1 cellular context compared by ENCODE assay signal in the genomic region with DNA sequence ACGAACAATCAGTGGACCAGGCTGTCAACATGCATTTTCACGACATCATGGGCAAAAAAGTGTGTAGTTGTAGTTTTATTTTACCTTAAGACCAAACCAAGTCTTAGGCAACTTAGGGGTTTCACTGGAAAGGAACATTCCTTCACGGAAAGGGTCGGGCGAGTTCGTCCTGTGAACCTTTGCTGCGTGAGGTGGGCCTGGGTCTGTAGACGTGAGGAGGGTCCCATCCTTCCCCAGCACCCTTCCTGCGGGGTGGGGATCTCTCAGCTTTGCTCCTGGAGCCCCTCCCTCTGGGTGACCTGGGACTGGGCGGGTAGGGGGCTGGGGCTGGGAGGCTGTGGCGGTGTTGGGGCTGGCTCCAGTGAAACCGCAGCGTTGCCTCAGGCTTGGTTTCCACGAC.
A peak's percentile ranks its signal among the peaks of the same experiment; 100 is the strongest.
TF ChIP-seq lines count a peak whose summit lies in the region.

No MANE protein-coding gene starts in this region.

TF ChIP-seq in K562, 482 proteins besides CTCF, POLR2A, EP300 and RAD21:
- TF ChIP-seq, protein P1, sequence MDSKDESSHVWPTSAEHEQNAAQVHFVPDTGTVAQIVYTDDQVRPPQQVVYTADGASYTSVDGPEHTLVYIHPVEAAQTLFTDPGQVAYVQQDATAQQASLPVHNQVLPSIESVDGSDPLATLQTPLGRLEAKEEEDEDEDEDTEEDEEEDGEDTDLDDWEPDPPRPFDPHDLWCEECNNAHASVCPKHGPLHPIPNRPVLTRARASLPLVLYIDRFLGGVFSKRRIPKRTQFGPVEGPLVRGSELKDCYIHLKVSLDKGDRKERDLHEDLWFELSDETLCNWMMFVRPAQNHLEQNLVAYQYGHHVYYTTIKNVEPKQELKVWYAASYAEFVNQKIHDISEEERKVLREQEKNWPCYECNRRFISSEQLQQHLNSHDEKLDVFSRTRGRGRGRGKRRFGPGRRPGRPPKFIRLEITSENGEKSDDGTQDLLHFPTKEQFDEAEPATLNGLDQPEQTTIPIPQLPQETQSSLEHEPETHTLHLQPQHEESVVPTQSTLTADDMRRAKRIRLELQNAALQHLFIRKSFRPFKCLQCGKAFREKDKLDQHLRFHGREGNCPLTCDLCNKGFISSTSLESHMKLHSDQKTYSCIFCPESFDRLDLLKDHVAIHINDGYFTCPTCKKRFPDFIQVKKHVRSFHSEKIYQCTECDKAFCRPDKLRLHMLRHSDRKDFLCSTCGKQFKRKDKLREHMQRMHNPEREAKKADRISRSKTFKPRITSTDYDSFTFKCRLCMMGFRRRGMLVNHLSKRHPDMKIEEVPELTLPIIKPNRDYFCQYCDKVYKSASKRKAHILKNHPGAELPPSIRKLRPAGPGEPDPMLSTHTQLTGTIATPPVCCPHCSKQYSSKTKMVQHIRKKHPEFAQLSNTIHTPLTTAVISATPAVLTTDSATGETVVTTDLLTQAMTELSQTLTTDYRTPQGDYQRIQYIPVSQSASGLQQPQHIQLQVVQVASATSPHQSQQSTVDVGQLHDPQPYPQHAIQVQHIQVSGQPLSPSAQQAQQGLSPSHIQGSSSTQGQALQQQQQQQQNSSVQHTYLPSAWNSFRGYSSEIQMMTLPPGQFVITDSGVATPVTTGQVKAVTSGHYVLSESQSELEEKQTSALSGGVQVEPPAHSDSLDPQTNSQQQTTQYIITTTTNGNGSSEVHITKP (IDR thresholded peaks at IDR 0.05; ENCODE audit: partially characterized antibody), result peak; percentile 52
- TF ChIP-seq, protein P2, sequence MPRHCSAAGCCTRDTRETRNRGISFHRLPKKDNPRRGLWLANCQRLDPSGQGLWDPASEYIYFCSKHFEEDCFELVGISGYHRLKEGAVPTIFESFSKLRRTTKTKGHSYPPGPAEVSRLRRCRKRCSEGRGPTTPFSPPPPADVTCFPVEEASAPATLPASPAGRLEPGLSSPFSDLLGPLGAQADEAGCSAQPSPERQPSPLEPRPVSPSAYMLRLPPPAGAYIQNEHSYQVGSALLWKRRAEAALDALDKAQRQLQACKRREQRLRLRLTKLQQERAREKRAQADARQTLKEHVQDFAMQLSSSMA (CRISPR knock-in tag; IDR thresholded peaks at IDR 0.05), result no peak
